In genomic region chr10:3406556-3406955, GRCh38 we compare ENCODE assay signal across 21 cellular contexts.
"Had no signal": no experiment of that assay in that cellular context is flagged by ENCODE, and none has a peak within 500 bp of the region (broad histone marks: within the 10 kb centered on the region; RNA-seq: fewer than 3 reads in every experiment).

No MANE protein-coding gene starts in this region.

- H3K27ac Mint-ChIP-seq: activated CD8-positive, alpha-beta T cell treated with anti-CD3 and anti-CD28 coated beads, Interleukin-2, amount 10 ng/mL, durations not matched to agents 7 days and 5 days; activated naive CD4-positive, alpha-beta T cell treated with anti-CD3 and anti-CD28 coated beads, Interleukin-2, amount 50 U/mL, for 72 hours; brain; naive thymus-derived CD8-positive, alpha-beta T cell; T-helper 17 cell; WTC11 had no signal

- H3K4me1 ChIP-seq: left lung, upper lobe of left lung had no signal

- H3K4me3 ChIP-seq: coronary artery, left lung, testis, upper lobe of left lung had no signal

- ATAC-seq: activated CD8-positive, alpha-beta T cell treated with anti-CD3 and anti-CD28 coated beads, Interleukin-2, amount 10 ng/mL, durations not matched to agents 7 days and 5 days; activated naive CD4-positive, alpha-beta T cell treated with anti-CD3 and anti-CD28 coated beads, Interleukin-2, amount 50 U/mL, for 72 hours; left lung; naive thymus-derived CD8-positive, alpha-beta T cell; right cardiac atrium; stimulated activated naive CD8-positive, alpha-beta T cell treated with anti-CD3 and anti-CD28 coated beads, Interleukin-15, Interleukin-2, amounts not matched to agents 100 U/mL and 50 U/mL, for 24 hours; T-helper 17 cell; WTC11 had no signal

- H3K36me3 Mint-ChIP-seq: brain; naive thymus-derived CD8-positive, alpha-beta T cell had no signal

- DNase-seq: activated CD4-positive, alpha-beta T cell treated with anti-CD3 and anti-CD28 coated beads for 4 hours; activated CD8-positive, alpha-beta memory T cell treated with anti-CD3 and anti-CD28 coated beads, Interleukin-2, amount 50 U/mL, for 4 hours; activated CD8-positive, alpha-beta T cell treated with anti-CD3 and anti-CD28 coated beads, Interleukin-2, amount 10 ng/mL, durations not matched to agents 7 days and 5 days; activated gamma-delta T cell; amniotic stem cell; effector CD4-positive, alpha-beta T cell; kidney; left lung; mammary epithelial cell; naive thymus-derived CD8-positive, alpha-beta T cell; right cardiac atrium; small intestine; stimulated activated naive CD8-positive, alpha-beta T cell treated with anti-CD3 and anti-CD28 coated beads, Interleukin-15, Interleukin-2, amounts not matched to agents 100 U/mL and 50 U/mL, for 24 hours; T-helper 17 cell; testis; upper lobe of left lung had no signal

- H3K4me3 Mint-ChIP-seq: activated CD8-positive, alpha-beta T cell treated with anti-CD3 and anti-CD28 coated beads, Interleukin-2, amount 10 ng/mL, durations not matched to agents 7 days and 5 days; brain; central memory CD8-positive, alpha-beta T cell; naive thymus-derived CD8-positive, alpha-beta T cell; T-helper 17 cell; WTC11 had no signal

- H3K4me1 Mint-ChIP-seq: central memory CD8-positive, alpha-beta T cell; T-helper 17 cell had no signal

- H3K9me3 ChIP-seq: left lung, testis, upper lobe of left lung had no signal

- H3K27me3 Mint-ChIP-seq: brain had no signal

- H3K36me3 ChIP-seq: left lung, upper lobe of left lung had no signal

- H3K27me3 ChIP-seq: left lung, testis, upper lobe of left lung had no signal

- H3K27ac ChIP-seq: coronary artery, left lung, testis, upper lobe of left lung had no signal
